ENCODE assay signal across 8 cellular contexts in genomic region chr12:6326316-6326959, GRCh38. TPM values are rescaled to one million over a fixed set of nuclear protein-coding genes. Genes with fewer than 3 reads are reported as not detected.
DNase-seq lines count a peak whose midpoint lies in the region; ATAC-seq, FAIRE-seq and TF ChIP-seq lines count a peak whose summit lies in the region.

No MANE protein-coding gene starts in this region.

- H3K36me3 Mint-ChIP-seq in activated CD4-positive, alpha-beta T cell treated with anti-CD3 and anti-CD28 coated beads for 36 hours (ENCODE audit: low read depth): peaks cover 29% of the 10 kb centered on the region
- peaks cover 5% of the 10 kb centered on the region for H3K36me3 Mint-ChIP-seq in neural crest cell (ENCODE audit: low read depth)
- H3K36me3 Mint-ChIP-seq in activated T-helper 2 cell treated with anti-CD3 and anti-CD28 coated beads, Interferon-gamma antibody, Interleukin-2, Interleukin-4, amounts not matched to agents 10 μg/mL and 5 μg/mL and 100 μg/mL, durations not matched to agents 14 hours and 24 hours and 36 hours (ENCODE audit: low read depth): peaks cover 26% of the 10 kb centered on the region

- H3K4me3 Mint-ChIP-seq in activated CD4-positive, alpha-beta T cell treated with anti-CD3 and anti-CD28 coated beads for 36 hours: no peak overlapping the region
- H3K4me3 Mint-ChIP-seq in neural crest cell: peak overlapping the region; percentile 65
- no peak overlapping the region for H3K4me3 Mint-ChIP-seq in activated T-helper 2 cell treated with anti-CD3 and anti-CD28 coated beads, Interferon-gamma antibody, Interleukin-2, Interleukin-4, amounts not matched to agents 10 μg/mL and 5 μg/mL and 100 μg/mL, durations not matched to agents 14 hours and 24 hours and 36 hours (ENCODE audit: low read depth)

- H3K4me3 ChIP-seq in Peyer's patch (no peak overlapping the region), esophagus squamous epithelium (peak overlapping the region in 1 of 4 donors; percentile 38)

- TF ChIP-seq POLR2A in Peyer's patch (IDR thresholded peaks at IDR 0.05) (peak in 1 of 2 donors; percentile 7), esophagus squamous epithelium (IDR thresholded peaks at IDR 0.05) (no peak)

- H3K4me1 Mint-ChIP-seq in activated CD4-positive, alpha-beta T cell treated with anti-CD3 and anti-CD28 coated beads for 36 hours: peaks cover 28% of the 10 kb centered on the region
- H3K4me1 Mint-ChIP-seq in neural crest cell: peaks cover 32% of the 10 kb centered on the region
- peaks cover 15% of the 10 kb centered on the region for H3K4me1 Mint-ChIP-seq in activated T-helper 2 cell treated with anti-CD3 and anti-CD28 coated beads, Interferon-gamma antibody, Interleukin-2, Interleukin-4, amounts not matched to agents 10 μg/mL and 5 μg/mL and 100 μg/mL, durations not matched to agents 14 hours and 24 hours and 36 hours (ENCODE audit: low read depth)

- intact Hi-C loops in activated CD4-positive, alpha-beta T cell treated with anti-CD3 and anti-CD28 coated beads for 36 hours (cut with DNase I, micrococcal nuclease): no loop called here
- intact Hi-C loops in esophagus squamous epithelium (cut with DNase I): loop anchor here (10.0 kb wide), 1 partner anchor 138 kb away; no protein-coding TSS in a partner anchor
- intact Hi-C loops in activated T-helper 2 cell treated with anti-CD3 and anti-CD28 coated beads, Interferon-gamma antibody, Interleukin-2, Interleukin-4, amounts not matched to agents 10 μg/mL and 5 μg/mL and 100 μg/mL, durations not matched to agents 14 hours and 24 hours and 36 hours (cut with micrococcal nuclease): no loop called here

- H3K27ac ChIP-seq in Peyer's patch (peak overlapping the region; percentile 20 to 68 (median 43)), esophagus squamous epithelium (peak overlapping the region; percentile 42 to 95 (median 81))

- H3K9me3 ChIP-seq in Peyer's patch: no peaks in the 10 kb centered on the region
- no peaks in the 10 kb centered on the region for H3K9me3 ChIP-seq in esophagus squamous epithelium

- no peaks in the 10 kb centered on the region for H3K27me3 ChIP-seq in Peyer's patch
- H3K27me3 ChIP-seq in esophagus squamous epithelium: no peaks in the 10 kb centered on the region

- TF ChIP-seq CTCF in Peyer's patch (IDR thresholded peaks at IDR 0.05) (peak in 4 of 6 experiments; percentile 25 to 49 (median 40)), esophagus squamous epithelium (IDR thresholded peaks at IDR 0.05) (peak in 4 of 6 experiments; percentile 28 to 50 (median 41)), neural crest cell (conservative IDR thresholded peaks at IDR 0.05) (peak; percentile 66)

- peak; percentile 40 for ATAC-seq in activated CD4-positive, alpha-beta T cell treated with anti-CD3 and anti-CD28 coated beads for 36 hours

- no peaks in the 10 kb centered on the region for H3K27me3 Mint-ChIP-seq in activated CD4-positive, alpha-beta T cell treated with anti-CD3 and anti-CD28 coated beads for 36 hours
- H3K27me3 Mint-ChIP-seq in neural crest cell (ENCODE audit: low read depth): no peaks in the 10 kb centered on the region
- H3K27me3 Mint-ChIP-seq in activated T-helper 2 cell treated with anti-CD3 and anti-CD28 coated beads, Interferon-gamma antibody, Interleukin-2, Interleukin-4, amounts not matched to agents 10 μg/mL and 5 μg/mL and 100 μg/mL, durations not matched to agents 14 hours and 24 hours and 36 hours (ENCODE audit: low read depth): no peaks in the 10 kb centered on the region

- no peak for FAIRE-seq in RCC 7860 (lab: Jason Lieb, UNC)

- WGBS in esophagus squamous epithelium, 2 donors: 39 to 52% methylated on average over 15 of the region's 16 CpGs

- CTCF ChIA-PET in activated CD4-positive, alpha-beta T cell treated with anti-CD3 and anti-CD28 coated beads for 36 hours (lab: Charles Lee): interaction anchor here (0.5 to 2.8 kb wide), 9 partner anchors 9 to 144 kb away, joined by 3 to 21 read pairs (median 4); partner anchors contain the start of genes TNFRSF1A and VAMP1

- no peaks in the 10 kb centered on the region for H3K9me3 Mint-ChIP-seq in activated CD4-positive, alpha-beta T cell treated with anti-CD3 and anti-CD28 coated beads for 36 hours (ENCODE audit: low read depth)
- no peaks in the 10 kb centered on the region for H3K9me3 Mint-ChIP-seq in neural crest cell
- no peaks in the 10 kb centered on the region for H3K9me3 Mint-ChIP-seq in activated T-helper 2 cell treated with anti-CD3 and anti-CD28 coated beads, Interferon-gamma antibody, Interleukin-2, Interleukin-4, amounts not matched to agents 10 μg/mL and 5 μg/mL and 100 μg/mL, durations not matched to agents 14 hours and 24 hours and 36 hours

- POLR2A ChIA-PET in activated CD4-positive, alpha-beta T cell treated with anti-CD3 and anti-CD28 coated beads for 36 hours (lab: Charles Lee): interaction anchor here (0.6 kb wide), 1 partner anchor 80 kb away, joined by 8 read pairs; no protein-coding TSS in a partner anchor

- H3K36me3 ChIP-seq in Peyer's patch: peaks cover 0 to 51% (median 4%) of the 10 kb centered on the region in 3 donors
- H3K36me3 ChIP-seq in esophagus squamous epithelium: peaks cover 36 to 51% (median 39%) of the 10 kb centered on the region in 3 donors

- H3K27ac Mint-ChIP-seq in activated CD4-positive, alpha-beta T cell treated with anti-CD3 and anti-CD28 coated beads for 36 hours: peak overlapping the region; percentile 49
- no peak overlapping the region for H3K27ac Mint-ChIP-seq in neural crest cell (ENCODE audit: unreplicated experiment)
- no peak overlapping the region for H3K27ac Mint-ChIP-seq in activated T-helper 2 cell treated with anti-CD3 and anti-CD28 coated beads, Interferon-gamma antibody, Interleukin-2, Interleukin-4, amounts not matched to agents 10 μg/mL and 5 μg/mL and 100 μg/mL, durations not matched to agents 14 hours and 24 hours and 36 hours

- DNase-seq in activated CD4-positive, alpha-beta T cell treated with anti-CD3 and anti-CD28 coated beads for 36 hours: peak; percentile 40
- DNase-seq in activated CD4-positive, alpha-beta T cell treated with anti-CD3 and anti-CD28 coated beads, Interleukin-2, amount 50 U/mL, for 4 hours: no peak
- DNase-seq in Peyer's patch: peak in 1 of 3 donors; percentile 61
- no peak for DNase-seq in esophagus squamous epithelium (lab: John Stamatoyannopoulos, UW)
- DNase-seq in neural crest cell (ENCODE audit: low read depth, low spot score): no peak
- no peak for DNase-seq in SKM-1 treated with dmso at 0.1 percent for 144 hours (lab: John Stamatoyannopoulos, UW; ENCODE audit: unreplicated experiment)
- DNase-seq in activated T-helper 2 cell treated with anti-CD3 and anti-CD28 coated beads, Interferon-gamma antibody, Interleukin-2, Interleukin-4, amounts not matched to agents 10 μg/mL and 5 μg/mL and 100 μg/mL, durations not matched to agents 14 hours and 24 hours and 36 hours (ENCODE audit: low spot score): no peak
- no peak for DNase-seq in RCC 7860 (ENCODE audit: low spot score)

- H3K4me1 ChIP-seq in Peyer's patch (peaks cover 0 to 56% (median 15%) of the 10 kb centered on the region in 4 donors), esophagus squamous epithelium (peaks cover 63 to 99% (median 96%) of the 10 kb centered on the region in 3 donors)

RNA-seq across cellular contexts. Expression of gene TNFRSF1A, which starts 15.4 kb away (rescaled TPM):
- 10 to 100 TPM; 42.1 to 58.7 TPM for total RNA-seq in activated CD4-positive, alpha-beta T cell treated with anti-CD3 and anti-CD28 coated beads for 36 hours
- 100 to 1,000 TPM in 3 of 4 donors, 10 to 100 TPM in 1; 90.8 to 547 (median 393) TPM for total RNA-seq in Peyer's patch
- 100 to 1,000 TPM; 121 to 190 (median 134) TPM for total RNA-seq in esophagus squamous epithelium
- total RNA-seq in neural crest cell: 41.5 and 47.7 TPM in 2 replicates
- total RNA-seq in activated T-helper 2 cell treated with anti-CD3 and anti-CD28 coated beads, Interferon-gamma antibody, Interleukin-2, Interleukin-4, amounts not matched to agents 10 μg/mL and 5 μg/mL and 100 μg/mL, durations not matched to agents 14 hours and 24 hours and 36 hours: 37.6 TPM in 2 replicates

RNA-seq across cellular contexts. Expression of gene PLEKHG6, which starts 16.0 kb away (rescaled TPM):
- total RNA-seq in activated CD4-positive, alpha-beta T cell treated with anti-CD3 and anti-CD28 coated beads for 36 hours: not detected
- total RNA-seq in Peyer's patch (100 to 1,000 TPM; 145 to 543 (median 176) TPM), esophagus squamous epithelium (10 to 100 TPM; 13.9 to 61.7 (median 29.2) TPM), neural crest cell (0.47 and 0.55 TPM in 2 replicates)
- total RNA-seq in activated T-helper 2 cell treated with anti-CD3 and anti-CD28 coated beads, Interferon-gamma antibody, Interleukin-2, Interleukin-4, amounts not matched to agents 10 μg/mL and 5 μg/mL and 100 μg/mL, durations not matched to agents 14 hours and 24 hours and 36 hours: not detected in 2 replicates

RNA-seq across cellular contexts. Expression of gene SCNN1A, which starts 48.9 kb away (rescaled TPM):
- total RNA-seq in activated CD4-positive, alpha-beta T cell treated with anti-CD3 and anti-CD28 coated beads for 36 hours: under 1 TPM in 1 of 2 experiments, not detected in 1; 0.05 TPM
- total RNA-seq in Peyer's patch (100 to 1,000 TPM in 3 of 4 donors, 10 to 100 TPM in 1; 93.3 to 275 (median 143) TPM), esophagus squamous epithelium (100 to 1,000 TPM in 3 of 4 donors, 10 to 100 TPM in 1; 88.9 to 266 (median 111) TPM), neural crest cell (not detected in 2 replicates)
- total RNA-seq in activated T-helper 2 cell treated with anti-CD3 and anti-CD28 coated beads, Interferon-gamma antibody, Interleukin-2, Interleukin-4, amounts not matched to agents 10 μg/mL and 5 μg/mL and 100 μg/mL, durations not matched to agents 14 hours and 24 hours and 36 hours: not detected in 2 replicates

RNA-seq across cellular contexts. Expression of gene LTBR, which starts 57.5 kb away (rescaled TPM):
- 1 to 10 TPM in 1 of 2 experiments, under 1 TPM in 1; 0.57 to 1.1 TPM for total RNA-seq in activated CD4-positive, alpha-beta T cell treated with anti-CD3 and anti-CD28 coated beads for 36 hours
- 100 to 1,000 TPM; 113 to 313 (median 294) TPM for total RNA-seq in Peyer's patch
- 100 to 1,000 TPM in 3 of 4 donors, 10 to 100 TPM in 1; 98.2 to 171 (median 136) TPM for total RNA-seq in esophagus squamous epithelium
- 1.6 and 1.7 TPM in 2 replicates for total RNA-seq in neural crest cell
- 0.32 and 0.50 TPM in 2 replicates for total RNA-seq in activated T-helper 2 cell treated with anti-CD3 and anti-CD28 coated beads, Interferon-gamma antibody, Interleukin-2, Interleukin-4, amounts not matched to agents 10 μg/mL and 5 μg/mL and 100 μg/mL, durations not matched to agents 14 hours and 24 hours and 36 hours

Comparison
In these comparisons a context has a peak if more than half of its experiments do, and no peak if none do; other contexts are left out.
1. RNA of gene SCNN1A, which starts 48.9 kb away (total RNA-seq): 93.3 to 275 TPM in Peyer's patch and 88.9 to 266 TPM in esophagus squamous epithelium; not detected in neural crest cell, 0.05 TPM in activated CD4-positive, alpha-beta T cell treated with anti-CD3 and anti-CD28 coated beads for 36 hours and not detected in activated T-helper 2 cell treated with anti-CD3 and anti-CD28 coated beads, Interferon-gamma antibody, Interleukin-2, Interleukin-4, amounts not matched to agents 10 μg/mL and 5 μg/mL and 100 μg/mL, durations not matched to agents 14 hours and 24 hours and 36 hours; every median in the first group is over 10 times any median in the second.
2. Peak in every context shown above with its lines, with median percentiles within 50 percentile points of each other: CTCF ChIP-seq.